1 cellular context compared by ENCODE assay signal in genomic region chr16:30924797-30925645, GRCh38.
TF ChIP-seq lines count a peak whose summit lies in the region.

No MANE protein-coding gene starts in this region.

TF ChIP-seq in SK-N-SH treated with all-trans-retinoic acid at 6 μM for 48 hours, 23 proteins besides CTCF, POLR2A, EP300 and RAD21 (continued from another document):
- TF ChIP-seq POU6F1 (CRISPR knock-in tag; IDR thresholded peaks at IDR 0.05; ENCODE audit: borderline replicate concordance, low read depth) (no peak), PPARA (CRISPR knock-in tag; IDR thresholded peaks at IDR 0.05; ENCODE audit: borderline replicate concordance) (no peak), ISL1 (CRISPR knock-in tag; IDR thresholded peaks at IDR 0.05) (no peak), CSDC2 (CRISPR knock-in tag; IDR thresholded peaks at IDR 0.05) (no peak), SNAI2 (CRISPR knock-in tag; IDR thresholded peaks at IDR 0.05) (no peak), ZFP3 (CRISPR knock-in tag; IDR thresholded peaks at IDR 0.05) (no peak)
